ENCODE assay signal across 13 cellular contexts in genomic region chr19:46625731-46626130, GRCh38. TPM values are rescaled to one million over a fixed set of nuclear protein-coding genes. Genes with fewer than 3 reads are reported as not detected.
DNase-seq lines count a peak whose midpoint lies in the region; ATAC-seq, FAIRE-seq and TF ChIP-seq lines count a peak whose summit lies in the region.
"Had no signal": no experiment of that assay in that cellular context is flagged by ENCODE, and none has a peak within 500 bp of the region (broad histone marks: within the 10 kb centered on the region; RNA-seq: fewer than 3 reads in every experiment).

No MANE protein-coding gene starts in this region.

- no peaks in the 10 kb centered on the region for H3K27me3 ChIP-seq in HCT116 (ENCODE audit: insufficient read depth, low read length)
- no peaks in the 10 kb centered on the region for H3K27me3 ChIP-seq in ascending aorta
- H3K27me3 ChIP-seq in HepG2 (ENCODE audit: control insufficient read depth in 1 of 2, insufficient read depth in 2 of 2, low read length in 2 of 2): peaks cover 4 to 28% of the 10 kb centered on the region in 2 experiments; a peak in 4 of 5 replicates
- peaks cover 0 to 11% (median 0%) of the 10 kb centered on the region in 7 donors for H3K27me3 ChIP-seq in spleen (replicated peaks in 1 of 7)

- H3K36me3 ChIP-seq in HCT116 (ENCODE audit: control insufficient read depth in 1 of 2, insufficient read depth in 2 of 2, low read length in 2 of 2) (no peaks in the 10 kb centered on the region), ascending aorta (peaks cover 0 to 8% of the 10 kb centered on the region in 2 donors), HepG2 (replicated peaks in 1 of 2; ENCODE audit: control insufficient read depth in 1 of 2, insufficient read depth in 2 of 2, low read length in 2 of 2) (no peaks in the 10 kb centered on the region), spleen (no peaks in the 10 kb centered on the region)

- intact Hi-C loops in HCT116 (cut with micrococcal nuclease): no loop called here
- intact Hi-C loops in ascending aorta (cut with DNase I): loop anchor here (2.0 to 10.0 kb wide), 2 partner anchors 25 to 619 kb away; partner anchors contain the start of gene CALM3
- intact Hi-C loops in HepG2 (cut with micrococcal nuclease; ENCODE audit: unreplicated experiment): no loop called here
- intact Hi-C loops in spleen (cut with DNase I; ENCODE audit: low total_unique reads): no loop called here

- H3K4me1 ChIP-seq in HCT116 (ENCODE audit: control insufficient read depth in 1 of 2, insufficient read depth in 2 of 2, low read length in 2 of 2): peaks cover 0 to 13% of the 10 kb centered on the region in 2 experiments; a peak in 3 of 4 replicates
- peaks cover 22 to 43% of the 10 kb centered on the region in 2 donors for H3K4me1 ChIP-seq in ascending aorta
- peaks cover 28% of the 10 kb centered on the region for H3K4me1 ChIP-seq in HepG2 (ENCODE audit: insufficient read depth, low read length)
- H3K4me1 ChIP-seq in spleen: peaks cover 0 to 84% (median 54%) of the 10 kb centered on the region in 6 donors

- TF ChIP-seq CTCF in HCT116 (IDR thresholded peaks at IDR 0.05 in 2 of 3, conservative IDR thresholded peaks at IDR 0.05 in 1 of 3; ENCODE audit: borderline replicate concordance in 1 of 3, insufficient read depth in 1 of 3, low read depth in 2 of 3, low read length in 2 of 3) (no peak), ascending aorta (IDR thresholded peaks at IDR 0.05) (no peak), HepG2 (CRISPR knock-in tag; IDR thresholded peaks at IDR 0.05) (no peak), spleen (IDR thresholded peaks at IDR 0.05 in 8 of 11, conservative IDR thresholded peaks at IDR 0.05 in 3 of 11) (no peak)

- H4K20me1 ChIP-seq in HCT116 (ENCODE audit: insufficient read depth): no peaks in the 10 kb centered on the region
- no peaks in the 10 kb centered on the region for H4K20me1 ChIP-seq in HepG2 (ENCODE audit: insufficient read depth, low read length)

- H3K9ac ChIP-seq in HCT116 (ENCODE audit: low read length): no peak overlapping the region
- H3K9ac ChIP-seq in HepG2 (ENCODE audit: insufficient read depth, low read depth, low read length): no peak overlapping the region

- H3K4me3 ChIP-seq in HCT116 (replicated peaks in 1 of 2; ENCODE audit: low read depth in 1 of 2, low read length in 2 of 2) (no peak overlapping the region), ascending aorta (peak overlapping the region; percentile 10 to 24), HepG2 (replicated peaks in 1 of 3; ENCODE audit: insufficient read depth in 1 of 3, low read depth in 2 of 3, low read length in 3 of 3) (peak overlapping the region in 1 of 3 experiments; percentile 20; a peak in 1 of 6 replicates), spleen (no peak overlapping the region)

- in situ Hi-C loops in HepG2 (cut with HindIII; ENCODE audit: extremely low pct_ligation_motif_present, low pct_unique_long_range_greater_than_20kb): no loop called here

- H3K27ac ChIP-seq in HCT116 (ENCODE audit: low read depth, low read length): no peak overlapping the region
- H3K27ac ChIP-seq in ascending aorta: peak overlapping the region; percentile 97 to 98
- H3K27ac ChIP-seq in HepG2 (ENCODE audit: extremely low read length, insufficient read depth, low read length): no peak overlapping the region
- peak overlapping the region in 7 of 8 donors; percentile 63 to 77 (median 72) for H3K27ac ChIP-seq in spleen

- BruUV-seq in HCT116 (replicated peaks; lab: Mats Ljungman, UMichigan): no TSS peak
- BruUV-seq in HepG2 (replicated peaks; lab: Mats Ljungman, UMichigan): no TSS peak

- H3K79me2 ChIP-seq in HCT116 (ENCODE audit: insufficient read depth, low read length) (no peaks in the 10 kb centered on the region), HepG2 (ENCODE audit: insufficient read depth, low read length) (no peaks in the 10 kb centered on the region)

- H3K4me2 ChIP-seq in HCT116 (ENCODE audit: low read length) (no peak overlapping the region), HepG2 (ENCODE audit: low read depth, low read length) (peak overlapping the region; percentile 24; the same call in 1 of the 2 replicates)

- TF ChIP-seq POLR2A in HCT116 (IDR thresholded peaks at IDR 0.05; ENCODE audit: borderline replicate concordance, extremely low read depth, insufficient read depth, insufficient read length) (no peak), HepG2 (IDR thresholded peaks at IDR 0.05; ENCODE audit: insufficient read depth in 1 of 2, low read depth in 2 of 2, low read length in 2 of 2) (no peak), spleen (IDR thresholded peaks at IDR 0.05) (no peak)

- WGBS in HepG2 (ENCODE audit: low lambda C conversion rate): 36% methylated on average over 8 of the region's 12 CpGs
- WGBS in spleen, 5 donors: 70 to 85% (median 82%) methylated on average over 9 to 12 of the region's 12 CpGs

- POLR2A ChIA-PET in HCT116 (lab: Charles Lee) (no interaction called here), HepG2 (lab: Yijun Ruan, JAX) (no interaction called here)

- H2AFZ ChIP-seq in HCT116 (ENCODE audit: low read depth, low read length, poor library complexity, severe bottlenecking): no peak overlapping the region
- no peak overlapping the region for H2AFZ ChIP-seq in HepG2 (ENCODE audit: low read length)

- H3K9me2 ChIP-seq in HCT116 (ENCODE audit: insufficient read depth): no peaks in the 10 kb centered on the region

- no peak for FAIRE-seq in HepG2 (lab: Jason Lieb, UNC)

- CTCF ChIA-PET in HCT116 (lab: Charles Lee) (no interaction called here), HepG2 (lab: Yijun Ruan, JAX; ENCODE audit: low intra/inter-chr PET ratio, low total read pairs) (interaction anchor here (1.1 to 1.5 kb wide), 2 partner anchors 9 to 36 kb away, joined by 4 to 5 read pairs; partner anchors contain the start of gene DACT3)

- H3K9me3 ChIP-seq in HCT116 (ENCODE audit: control insufficient read depth in 1 of 2, insufficient read depth in 1 of 2, low read depth in 1 of 2, low read length in 2 of 2) (no peaks in the 10 kb centered on the region), ascending aorta (no peaks in the 10 kb centered on the region), HepG2 (ENCODE audit: low read length) (no peaks in the 10 kb centered on the region), spleen (no peaks in the 10 kb centered on the region)

- TF ChIP-seq RAD21 in HCT116 (IDR thresholded peaks at IDR 0.05; ENCODE audit: low read depth) (no peak), HepG2 (CRISPR knock-in tag; IDR thresholded peaks at IDR 0.05) (no peak)

- DNase-seq in HCT116 (ENCODE audit: low read depth, low spot score) (no peak), ascending aorta (ENCODE audit: low spot score in 2 of 2) (no peak), HepG2 (ENCODE audit: low spot score) (no peak), spleen (no peak), DMS53 (lab: John Stamatoyannopoulos, UW) (no peak), NCI-H526 treated with DMSO at 0.1 percent for 48 hours (lab: John Stamatoyannopoulos, UW) (no peak)
- DNase-seq: COR-L47; GOT3; NCI-H1694 treated with DMSO at 0.1 percent for 48 hours; NK-92 treated with Interleukin-12 subunit alpha and Interleukin-12 subunit beta, amount 100 ng/mL, for 24 hours had no signal

- TF ChIP-seq EP300 in HepG2 (IDR thresholded peaks at IDR 0.05; ENCODE audit: low read depth in 2 of 2, low read length in 2 of 2) (no peak), HepG2 (CRISPR knock-in tag; IDR thresholded peaks at IDR 0.05; ENCODE audit: borderline replicate concordance) (no peak)

- ATAC-seq in HCT116: 0 out of 2 replicates have a peak, but pooled peaks have one; percentile 10
- peak; percentile 20 for ATAC-seq in HepG2
- no peak for ATAC-seq in GM21723 (IDR thresholded peaks at IDR 0.05; ENCODE audit: unreplicated experiment)
- ATAC-seq in GM18861 (IDR thresholded peaks at IDR 0.05; ENCODE audit: unreplicated experiment): no peak

- RAD21 ChIA-PET in HCT116 (lab: Charles Lee; ENCODE audit: low non-redundant PET in 1 of 2, low total read pairs in 2 of 2, uncharacterized antibody in 2 of 2, unreplicated experiment in 2 of 2): no interaction called here

RNA-seq across cellular contexts. Expression of gene PTGIR, which starts 0.8 kb away (rescaled TPM):
- not detected for total RNA-seq in HCT116 (2021; ENCODE audit: unreplicated experiment)
- polyA plus RNA-seq in HCT116 (2012): 0.03 TPM in 1 of 2 replicates, not detected in the other
- 120 TPM for total RNA-seq in ascending aorta
- total RNA-seq in HepG2 (2016; rRNA removed; fragmentation: Illumina TruSeq; extraction: Trizol): not detected in 2 replicates
- not detected in 2 replicates for total RNA-seq in HepG2 (2016; cell fraction: cytosol; rRNA removed; fragmentation: Illumina TruSeq; extraction: Trizol; ENCODE audit: low read depth)
- not detected in 2 replicates for total RNA-seq in HepG2 (2016; cell fraction: insoluble cytoplasmic fraction; rRNA removed; fragmentation: Illumina TruSeq; extraction: Trizol)
- not detected in 2 replicates for total RNA-seq in HepG2 (2016; cell fraction: membrane; rRNA removed; fragmentation: Illumina TruSeq; extraction: Trizol)
- total RNA-seq in HepG2 (2016; cell fraction: nucleus; rRNA removed; fragmentation: Illumina TruSeq; extraction: Trizol): not detected in 2 replicates
- polyA plus RNA-seq in HepG2 (2011; rRNA removed): not detected in 2 replicates
- polyA plus RNA-seq in HepG2 (2011; cell fraction: cytosol; rRNA removed): not detected in 2 replicates
- polyA plus RNA-seq in HepG2 (2011; cell fraction: nucleus; rRNA removed): not detected in 2 replicates
- polyA plus RNA-seq in HepG2 (2012): not detected in 2 replicates
- polyA plus RNA-seq in HepG2 (2016; cell fraction: cytosol; fragmentation: Illumina TruSeq; extraction: Trizol; ENCODE audit: low read depth): not detected in 2 replicates
- polyA plus RNA-seq in HepG2 (2016; cell fraction: insoluble cytoplasmic fraction; fragmentation: Illumina TruSeq; extraction: Trizol; ENCODE audit: low read depth): not detected in 2 replicates
- polyA plus RNA-seq in HepG2 (2016; cell fraction: membrane; fragmentation: Illumina TruSeq; extraction: Trizol; ENCODE audit: low read depth): not detected in 2 replicates
- polyA plus RNA-seq in HepG2 (2016; cell fraction: nucleus; fragmentation: Illumina TruSeq; extraction: Trizol; ENCODE audit: insufficient read depth, low read depth): not detected in 2 replicates
- 0.09 TPM in 1 of 2 replicates, not detected in the other for polyA minus RNA-seq in HepG2 (2011; rRNA and poly(A)+ RNA removed; ENCODE audit: low replicate concordance)
- not detected in 2 replicates for polyA minus RNA-seq in HepG2 (2011; cell fraction: cytosol; rRNA and poly(A)+ RNA removed)
- not detected in 2 replicates for polyA minus RNA-seq in HepG2 (2011; cell fraction: nucleus; rRNA and poly(A)+ RNA removed)
- total RNA-seq in spleen: 10 to 100 TPM in 3 of 7 donors, 1 to 10 TPM in 4; 5.4 to 18.6 (median 8.6) TPM
- polyA plus RNA-seq in spleen: 1 to 10 TPM; 5.7 to 9.1 (median 5.9) TPM

RNA-seq across cellular contexts. Expression of gene GNG8, which starts 10.3 kb away (rescaled TPM):
- not detected for total RNA-seq in HCT116 (2021; ENCODE audit: unreplicated experiment)
- polyA plus RNA-seq in HCT116 (2012): not detected in 2 replicates
- not detected for total RNA-seq in ascending aorta
- not detected in 2 replicates for total RNA-seq in HepG2 (2016; rRNA removed; fragmentation: Illumina TruSeq; extraction: Trizol)
- total RNA-seq in HepG2 (2016; cell fraction: cytosol; rRNA removed; fragmentation: Illumina TruSeq; extraction: Trizol; ENCODE audit: low read depth): not detected in 2 replicates
- not detected in 2 replicates for total RNA-seq in HepG2 (2016; cell fraction: insoluble cytoplasmic fraction; rRNA removed; fragmentation: Illumina TruSeq; extraction: Trizol)
- not detected in 2 replicates for total RNA-seq in HepG2 (2016; cell fraction: membrane; rRNA removed; fragmentation: Illumina TruSeq; extraction: Trizol)
- not detected in 2 replicates for total RNA-seq in HepG2 (2016; cell fraction: nucleus; rRNA removed; fragmentation: Illumina TruSeq; extraction: Trizol)
- not detected in 2 replicates for polyA plus RNA-seq in HepG2 (2011; rRNA removed)
- polyA plus RNA-seq in HepG2 (2011; cell fraction: cytosol; rRNA removed): not detected in 2 replicates
- polyA plus RNA-seq in HepG2 (2011; cell fraction: nucleus; rRNA removed): not detected in 2 replicates
- polyA plus RNA-seq in HepG2 (2012): not detected in 2 replicates
- polyA plus RNA-seq in HepG2 (2016; cell fraction: cytosol; fragmentation: Illumina TruSeq; extraction: Trizol; ENCODE audit: low read depth): not detected in 2 replicates
- polyA plus RNA-seq in HepG2 (2016; cell fraction: insoluble cytoplasmic fraction; fragmentation: Illumina TruSeq; extraction: Trizol; ENCODE audit: low read depth): not detected in 2 replicates
- polyA plus RNA-seq in HepG2 (2016; cell fraction: membrane; fragmentation: Illumina TruSeq; extraction: Trizol; ENCODE audit: low read depth): not detected in 2 replicates
- not detected in 2 replicates for polyA plus RNA-seq in HepG2 (2016; cell fraction: nucleus; fragmentation: Illumina TruSeq; extraction: Trizol; ENCODE audit: insufficient read depth, low read depth)
- not detected in 2 replicates for polyA minus RNA-seq in HepG2 (2011; rRNA and poly(A)+ RNA removed; ENCODE audit: low replicate concordance)
- not detected in 2 replicates for polyA minus RNA-seq in HepG2 (2011; cell fraction: cytosol; rRNA and poly(A)+ RNA removed)
- not detected in 2 replicates for polyA minus RNA-seq in HepG2 (2011; cell fraction: nucleus; rRNA and poly(A)+ RNA removed)
- total RNA-seq in spleen: not detected
- not detected for polyA plus RNA-seq in spleen
- polyA plus RNA-seq: IgD-negative memory B cell had no signal

RNA-seq across cellular contexts. Expression of gene CALM3, which starts 24.6 kb away (rescaled TPM):
- total RNA-seq in HCT116 (2021; ENCODE audit: unreplicated experiment) (335 TPM), ascending aorta (159 TPM), HepG2 (2016; rRNA removed; fragmentation: Illumina TruSeq; extraction: Trizol) (258 and 314 TPM in 2 replicates), spleen (100 to 1,000 TPM; 121 to 197 (median 143) TPM)
- polyA plus RNA-seq in HCT116 (2012): 437 and 457 TPM in 2 replicates
- 219 and 253 TPM in 2 replicates for total RNA-seq in HepG2 (2016; cell fraction: cytosol; rRNA removed; fragmentation: Illumina TruSeq; extraction: Trizol; ENCODE audit: low read depth)
- 270 and 297 TPM in 2 replicates for total RNA-seq in HepG2 (2016; cell fraction: insoluble cytoplasmic fraction; rRNA removed; fragmentation: Illumina TruSeq; extraction: Trizol)
- 322 and 352 TPM in 2 replicates for total RNA-seq in HepG2 (2016; cell fraction: membrane; rRNA removed; fragmentation: Illumina TruSeq; extraction: Trizol)
- total RNA-seq in HepG2 (2016; cell fraction: nucleus; rRNA removed; fragmentation: Illumina TruSeq; extraction: Trizol): 95.5 and 96.2 TPM in 2 replicates
- polyA plus RNA-seq in HepG2 (2011; rRNA removed) (232 and 239 TPM in 2 replicates), spleen (100 to 1,000 TPM in 2 of 3 donors, 10 to 100 TPM in 1; 78.1 to 167 (median 111) TPM)
- 211 and 281 TPM in 2 replicates for polyA plus RNA-seq in HepG2 (2011; cell fraction: cytosol; rRNA removed)
- 146 and 178 TPM in 2 replicates for polyA plus RNA-seq in HepG2 (2011; cell fraction: nucleus; rRNA removed)
- polyA plus RNA-seq in HepG2 (2012): 277 and 325 TPM in 2 replicates
- 495 and 575 TPM in 2 replicates for polyA plus RNA-seq in HepG2 (2016; cell fraction: cytosol; fragmentation: Illumina TruSeq; extraction: Trizol; ENCODE audit: low read depth)
- 466 and 539 TPM in 2 replicates for polyA plus RNA-seq in HepG2 (2016; cell fraction: insoluble cytoplasmic fraction; fragmentation: Illumina TruSeq; extraction: Trizol; ENCODE audit: low read depth)
- 497 and 555 TPM in 2 replicates for polyA plus RNA-seq in HepG2 (2016; cell fraction: membrane; fragmentation: Illumina TruSeq; extraction: Trizol; ENCODE audit: low read depth)
- polyA plus RNA-seq in HepG2 (2016; cell fraction: nucleus; fragmentation: Illumina TruSeq; extraction: Trizol; ENCODE audit: insufficient read depth, low read depth): 259 and 261 TPM in 2 replicates
- 66.6 and 121 TPM in 2 replicates for polyA minus RNA-seq in HepG2 (2011; rRNA and poly(A)+ RNA removed; ENCODE audit: low replicate concordance)
- 58.1 and 58.6 TPM in 2 replicates for polyA minus RNA-seq in HepG2 (2011; cell fraction: cytosol; rRNA and poly(A)+ RNA removed)
- polyA minus RNA-seq in HepG2 (2011; cell fraction: nucleus; rRNA and poly(A)+ RNA removed): 33.0 and 37.0 TPM in 2 replicates

RNA-seq across cellular contexts. Expression of gene DACT3, which starts 35.3 kb away (rescaled TPM):
- total RNA-seq in HCT116 (2021; ENCODE audit: unreplicated experiment): 2.0 TPM
- 0.64 and 1.3 TPM in 2 replicates for polyA plus RNA-seq in HCT116 (2012)
- total RNA-seq in ascending aorta: 104 TPM
- 0.04 TPM in 1 of 2 replicates, not detected in the other for total RNA-seq in HepG2 (2016; rRNA removed; fragmentation: Illumina TruSeq; extraction: Trizol)
- total RNA-seq in HepG2 (2016; cell fraction: cytosol; rRNA removed; fragmentation: Illumina TruSeq; extraction: Trizol; ENCODE audit: low read depth): 0.09 and 0.10 TPM in 2 replicates
- 0.04 TPM in 1 of 2 replicates, not detected in the other for total RNA-seq in HepG2 (2016; cell fraction: insoluble cytoplasmic fraction; rRNA removed; fragmentation: Illumina TruSeq; extraction: Trizol)
- total RNA-seq in HepG2 (2016; cell fraction: membrane; rRNA removed; fragmentation: Illumina TruSeq; extraction: Trizol): not detected in 2 replicates
- not detected in 2 replicates for total RNA-seq in HepG2 (2016; cell fraction: nucleus; rRNA removed; fragmentation: Illumina TruSeq; extraction: Trizol)
- 0.04 TPM in 1 of 2 replicates, not detected in the other for polyA plus RNA-seq in HepG2 (2011; rRNA removed)
- polyA plus RNA-seq in HepG2 (2011; cell fraction: cytosol; rRNA removed): 0.03 TPM in 2 replicates
- polyA plus RNA-seq in HepG2 (2011; cell fraction: nucleus; rRNA removed): not detected in 2 replicates
- polyA plus RNA-seq in HepG2 (2012): not detected in 2 replicates
- polyA plus RNA-seq in HepG2 (2016; cell fraction: cytosol; fragmentation: Illumina TruSeq; extraction: Trizol; ENCODE audit: low read depth): 0.07 TPM in 1 of 2 replicates, not detected in the other
- polyA plus RNA-seq in HepG2 (2016; cell fraction: insoluble cytoplasmic fraction; fragmentation: Illumina TruSeq; extraction: Trizol; ENCODE audit: low read depth): not detected in 2 replicates
- not detected in 2 replicates for polyA plus RNA-seq in HepG2 (2016; cell fraction: membrane; fragmentation: Illumina TruSeq; extraction: Trizol; ENCODE audit: low read depth)
- 0.16 TPM in 1 of 2 replicates, not detected in the other for polyA plus RNA-seq in HepG2 (2016; cell fraction: nucleus; fragmentation: Illumina TruSeq; extraction: Trizol; ENCODE audit: insufficient read depth, low read depth)
- 0.09 TPM in 1 of 2 replicates, not detected in the other for polyA minus RNA-seq in HepG2 (2011; rRNA and poly(A)+ RNA removed; ENCODE audit: low replicate concordance)
- polyA minus RNA-seq in HepG2 (2011; cell fraction: cytosol; rRNA and poly(A)+ RNA removed): not detected in 2 replicates
- not detected in 2 replicates for polyA minus RNA-seq in HepG2 (2011; cell fraction: nucleus; rRNA and poly(A)+ RNA removed)
- total RNA-seq in spleen: 10 to 100 TPM in 1 of 7 donors, 1 to 10 TPM in 6; 4.9 to 10.4 (median 6.1) TPM
- 1 to 10 TPM; 1.6 to 4.1 (median 3.2) TPM for polyA plus RNA-seq in spleen
- polyA plus RNA-seq: IgD-negative memory B cell had no signal

Comparison
In these comparisons a context has a peak if more than half of its experiments do, and no peak if none do; other contexts are left out.
1. ATAC-seq: peak in HCT116 (single experiment) and HepG2 (single experiment); none in GM21723 (single experiment) and GM18861 (single experiment).
2. H3K27ac ChIP-seq: peak in ascending aorta (2 of 2) and spleen (7 of 8); none in HCT116 (single experiment) and HepG2 (single experiment).
3. H3K4me3 ChIP-seq: peak in ascending aorta (2 of 2); none in HCT116 (0 of 2) and spleen (0 of 8).